2 cellular contexts compared by ENCODE assay signal in the genomic region with DNA sequence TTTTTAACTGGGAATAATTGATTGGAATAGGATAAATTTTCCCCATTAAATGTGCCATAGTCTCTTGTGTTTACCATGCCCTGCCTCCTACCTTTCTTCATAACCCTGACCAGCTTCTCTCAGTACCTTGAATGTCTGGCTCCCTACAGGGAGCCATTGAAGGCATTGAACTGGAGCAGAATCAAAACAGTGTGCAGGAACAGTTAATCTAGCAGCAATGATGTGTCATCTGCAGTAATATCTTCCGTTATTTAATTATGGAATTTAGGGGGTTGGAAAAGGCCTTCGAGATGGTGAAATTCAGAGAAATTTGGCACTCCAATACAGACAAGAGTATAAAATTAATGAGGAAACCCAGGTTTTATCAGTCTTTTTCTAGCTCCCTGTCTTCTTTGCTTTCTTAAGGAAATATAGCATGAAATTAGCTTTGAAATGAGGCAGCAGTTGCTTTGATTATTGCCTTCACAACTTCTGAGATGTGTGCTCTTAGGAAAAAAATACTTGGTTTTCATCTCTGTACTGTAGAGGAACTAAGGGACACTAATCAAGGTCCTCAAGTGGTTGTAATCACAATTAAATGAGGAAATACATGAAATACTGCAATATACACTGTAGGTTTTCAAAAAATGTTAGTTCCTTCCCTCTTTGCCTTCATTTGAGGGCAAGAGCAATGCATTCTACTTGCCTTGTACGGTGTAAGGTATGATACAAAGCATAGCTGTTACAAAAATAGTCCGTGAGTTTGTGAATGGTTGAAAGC.
TF ChIP-seq lines count a peak whose summit lies in the region.

No MANE protein-coding gene starts in this region.

TF ChIP-seq in SK-N-SH, 30 proteins besides CTCF, POLR2A, EP300 and RAD21:
- TF ChIP-seq TEAD4 (IDR thresholded peaks at IDR 0.05; ENCODE audit: borderline replicate concordance, insufficient read depth) = no peak
- no peak for TF ChIP-seq TCF12 (IDR thresholded peaks at IDR 0.05)
- no peak for TF ChIP-seq GABPA (IDR thresholded peaks at IDR 0.05; ENCODE audit: low read depth)
- TF ChIP-seq RFX5 (IDR thresholded peaks at IDR 0.05; ENCODE audit: low read length) = no peak
- no peak for TF ChIP-seq FOXM1 (IDR thresholded peaks at IDR 0.05; ENCODE audit: low read depth)
- TF ChIP-seq IRF3 (IDR thresholded peaks at IDR 0.05; ENCODE audit: low read depth, low read length) = no peak
- no peak for TF ChIP-seq FOXJ3 (CRISPR knock-in tag; IDR thresholded peaks at IDR 0.05)
- TF ChIP-seq MXI1 (IDR thresholded peaks at IDR 0.05; ENCODE audit: low read depth, low read length) = no peak
- TF ChIP-seq MEF2A (IDR thresholded peaks at IDR 0.05; ENCODE audit: borderline replicate concordance, low read depth) = no peak
- no peak for TF ChIP-seq TAF1 (IDR thresholded peaks at IDR 0.05; ENCODE audit: borderline replicate concordance, low read depth, low read length)
- TF ChIP-seq SMC3 (IDR thresholded peaks at IDR 0.05; ENCODE audit: low read depth, low read length) = no peak

TF ChIP-seq in SK-N-SH treated with all-trans-retinoic acid at 6 μM for 48 hours, 23 proteins besides CTCF, POLR2A, EP300 and RAD21:
- TF ChIP-seq, protein P1, sequence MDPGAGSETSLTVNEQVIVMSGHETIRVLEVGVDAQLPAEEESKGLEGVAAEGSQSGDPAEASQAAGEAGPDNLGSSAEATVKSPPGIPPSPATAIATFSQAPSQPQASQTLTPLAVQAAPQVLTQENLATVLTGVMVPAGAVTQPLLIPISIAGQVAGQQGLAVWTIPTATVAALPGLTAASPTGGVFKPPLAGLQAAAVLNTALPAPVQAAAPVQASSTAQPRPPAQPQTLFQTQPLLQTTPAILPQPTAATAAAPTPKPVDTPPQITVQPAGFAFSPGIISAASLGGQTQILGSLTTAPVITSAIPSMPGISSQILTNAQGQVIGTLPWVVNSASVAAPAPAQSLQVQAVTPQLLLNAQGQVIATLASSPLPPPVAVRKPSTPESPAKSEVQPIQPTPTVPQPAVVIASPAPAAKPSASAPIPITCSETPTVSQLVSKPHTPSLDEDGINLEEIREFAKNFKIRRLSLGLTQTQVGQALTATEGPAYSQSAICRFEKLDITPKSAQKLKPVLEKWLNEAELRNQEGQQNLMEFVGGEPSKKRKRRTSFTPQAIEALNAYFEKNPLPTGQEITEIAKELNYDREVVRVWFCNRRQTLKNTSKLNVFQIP (CRISPR knock-in tag; IDR thresholded peaks at IDR 0.05; ENCODE audit: borderline replicate concordance, low read depth) = no peak
- TF ChIP-seq TCF4 (CRISPR knock-in tag; IDR thresholded peaks at IDR 0.05; ENCODE audit: borderline replicate concordance) (no peak), ZFP30 (CRISPR knock-in tag; IDR thresholded peaks at IDR 0.05) (no peak), ZNF8 (CRISPR knock-in tag; IDR thresholded peaks at IDR 0.05) (no peak), TOX (CRISPR knock-in tag; IDR thresholded peaks at IDR 0.05; ENCODE audit: borderline replicate concordance) (no peak), CREB5 (CRISPR knock-in tag; IDR thresholded peaks at IDR 0.05; ENCODE audit: low read depth) (no peak), BACH2 (CRISPR knock-in tag; IDR thresholded peaks at IDR 0.05; ENCODE audit: borderline replicate concordance) (no peak), ZFP3 (CRISPR knock-in tag; IDR thresholded peaks at IDR 0.05) (no peak), ZNF70 (CRISPR knock-in tag; IDR thresholded peaks at IDR 0.05) (no peak)
- TF ChIP-seq, protein P2, sequence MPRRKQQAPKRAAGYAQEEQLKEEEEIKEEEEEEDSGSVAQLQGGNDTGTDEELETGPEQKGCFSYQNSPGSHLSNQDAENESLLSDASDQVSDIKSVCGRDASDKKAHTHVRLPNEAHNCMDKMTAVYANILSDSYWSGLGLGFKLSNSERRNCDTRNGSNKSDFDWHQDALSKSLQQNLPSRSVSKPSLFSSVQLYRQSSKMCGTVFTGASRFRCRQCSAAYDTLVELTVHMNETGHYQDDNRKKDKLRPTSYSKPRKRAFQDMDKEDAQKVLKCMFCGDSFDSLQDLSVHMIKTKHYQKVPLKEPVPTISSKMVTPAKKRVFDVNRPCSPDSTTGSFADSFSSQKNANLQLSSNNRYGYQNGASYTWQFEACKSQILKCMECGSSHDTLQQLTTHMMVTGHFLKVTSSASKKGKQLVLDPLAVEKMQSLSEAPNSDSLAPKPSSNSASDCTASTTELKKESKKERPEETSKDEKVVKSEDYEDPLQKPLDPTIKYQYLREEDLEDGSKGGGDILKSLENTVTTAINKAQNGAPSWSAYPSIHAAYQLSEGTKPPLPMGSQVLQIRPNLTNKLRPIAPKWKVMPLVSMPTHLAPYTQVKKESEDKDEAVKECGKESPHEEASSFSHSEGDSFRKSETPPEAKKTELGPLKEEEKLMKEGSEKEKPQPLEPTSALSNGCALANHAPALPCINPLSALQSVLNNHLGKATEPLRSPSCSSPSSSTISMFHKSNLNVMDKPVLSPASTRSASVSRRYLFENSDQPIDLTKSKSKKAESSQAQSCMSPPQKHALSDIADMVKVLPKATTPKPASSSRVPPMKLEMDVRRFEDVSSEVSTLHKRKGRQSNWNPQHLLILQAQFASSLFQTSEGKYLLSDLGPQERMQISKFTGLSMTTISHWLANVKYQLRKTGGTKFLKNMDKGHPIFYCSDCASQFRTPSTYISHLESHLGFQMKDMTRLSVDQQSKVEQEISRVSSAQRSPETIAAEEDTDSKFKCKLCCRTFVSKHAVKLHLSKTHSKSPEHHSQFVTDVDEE (CRISPR knock-in tag; IDR thresholded peaks at IDR 0.05) = no peak
